1 cellular context compared by ENCODE assay signal in genomic region chr1:116067564-116067887, GRCh38.
TF ChIP-seq lines count a peak whose summit lies in the region.

No MANE protein-coding gene starts in this region.

TF ChIP-seq in K562, 482 proteins besides CTCF, POLR2A, EP300 and RAD21 (continued from another document and continues in another):
- TF ChIP-seq ZNF318 (IDR thresholded peaks at IDR 0.05; ENCODE audit: borderline replicate concordance in 1 of 2, low read depth in 1 of 2), result no peak
- no peak for TF ChIP-seq KDM5B (IDR thresholded peaks at IDR 0.05; ENCODE audit: insufficient replicate concordance, low read depth, low read length)
- TF ChIP-seq ZNF584 (CRISPR knock-in tag; IDR thresholded peaks at IDR 0.05; ENCODE audit: low read depth), result peak; percentile 90
- no peak for TF ChIP-seq CGGBP1 (CRISPR knock-in tag; IDR thresholded peaks at IDR 0.05)
- TF ChIP-seq GTF2A2 (tag; IDR thresholded peaks at IDR 0.05), result no peak
- TF ChIP-seq POLR2H (tag; IDR thresholded peaks at IDR 0.05; ENCODE audit: low read depth), result 0 out of 2 replicates have a peak, but pooled peaks have one; percentile 38
- no peak for TF ChIP-seq NFE2L1 (tag; IDR thresholded peaks at IDR 0.05; ENCODE audit: borderline replicate concordance, low read depth)
- peak; percentile 47; the same call in 1 of the 2 replicates for TF ChIP-seq PKNOX1 (IDR thresholded peaks at IDR 0.05)
- no peak for TF ChIP-seq E2F8 (IDR thresholded peaks at IDR 0.05; ENCODE audit: low read depth, partially characterized antibody)
- TF ChIP-seq CSDE1 (IDR thresholded peaks at IDR 0.05), result no peak
- no peak for TF ChIP-seq RCOR1 (IDR thresholded peaks at IDR 0.05; ENCODE audit: borderline replicate concordance in 1 of 2, low read depth in 2 of 2, low read length in 2 of 2)
- TF ChIP-seq PCBP1 (IDR thresholded peaks at IDR 0.05; ENCODE audit: low read depth, low read length, poor library complexity, severe bottlenecking), result no peak
- no peak for TF ChIP-seq RBM39 (optimal IDR thresholded peaks at IDR 0.05; ENCODE audit: low read depth, low read length)
- no peak for TF ChIP-seq BRF1 (IDR thresholded peaks at IDR 0.05; ENCODE audit: borderline replicate concordance, extremely low read depth, insufficient read length)
- no peak for TF ChIP-seq E2F6 (IDR thresholded peaks at IDR 0.05; ENCODE audit: borderline replicate concordance in 1 of 2, extremely low read depth in 1 of 2, insufficient read depth in 1 of 2, insufficient read length in 1 of 2, low read depth in 1 of 2, low read length in 1 of 2, poor library complexity in 1 of 2, severe bottlenecking in 1 of 2)
- no peak for TF ChIP-seq RERE (CRISPR knock-in tag; IDR thresholded peaks at IDR 0.05; ENCODE audit: borderline replicate concordance)
- TF ChIP-seq ZNF133 (CRISPR knock-in tag; IDR thresholded peaks at IDR 0.05), result no peak
- TF ChIP-seq ZNF395 (CRISPR knock-in tag; IDR thresholded peaks at IDR 0.05), result no peak; the same call in 1 of the 2 replicates
- no peak for TF ChIP-seq NCOA2 (IDR thresholded peaks at IDR 0.05; ENCODE audit: partially characterized antibody in 2 of 2)
- peak; percentile 46; the same call in 1 of the 2 replicates for TF ChIP-seq ATF3 (IDR thresholded peaks at IDR 0.05)
- TF ChIP-seq ATF3 (CRISPR knock-in tag; conservative IDR thresholded peaks at IDR 0.05), result no peak
- TF ChIP-seq NCOR1 (IDR thresholded peaks at IDR 0.05), result no peak
- no peak for TF ChIP-seq RBBP5 (IDR thresholded peaks at IDR 0.05; ENCODE audit: borderline replicate concordance, insufficient read depth, low read length, poor library complexity, severe bottlenecking)
- no peak for TF ChIP-seq MAFF (IDR thresholded peaks at IDR 0.05; ENCODE audit: low read length)
- no peak for TF ChIP-seq ZNF41 (CRISPR knock-in tag; conservative IDR thresholded peaks at IDR 0.05)
- 0 out of 2 replicates have a peak, but pooled peaks have one; percentile 16 for TF ChIP-seq ZNF766 (CRISPR knock-in tag; conservative IDR thresholded peaks at IDR 0.05)
- TF ChIP-seq THRA (IDR thresholded peaks at IDR 0.05), result no peak
- no peak for TF ChIP-seq GTF2E2 (tag; IDR thresholded peaks at IDR 0.05)
- TF ChIP-seq PHF20 (IDR thresholded peaks at IDR 0.05; ENCODE audit: partially characterized antibody), result no peak
- no peak for TF ChIP-seq PPARD (CRISPR knock-in tag; IDR thresholded peaks at IDR 0.05)
- peak; percentile 49 for TF ChIP-seq FOSL1 (tag; conservative IDR thresholded peaks at IDR 0.05)
- no peak for TF ChIP-seq NR3C1 (CRISPR knock-in tag; IDR thresholded peaks at IDR 0.05)
- TF ChIP-seq ZNF175 (CRISPR knock-in tag; IDR thresholded peaks at IDR 0.05; ENCODE audit: low read depth), result peak; percentile 79
- no peak for TF ChIP-seq ZFPM2 (CRISPR knock-in tag; IDR thresholded peaks at IDR 0.05)
